9 cellular contexts compared by ENCODE assay signal in genomic region chrX:23952984-23953907, GRCh38. TPM values are rescaled to one million over a fixed set of nuclear protein-coding genes. Genes with fewer than 3 reads are reported as not detected.
DNase-seq lines count a peak whose midpoint lies in the region; ATAC-seq and TF ChIP-seq lines count a peak whose summit lies in the region.
"Had no signal": no experiment of that assay in that cellular context is flagged by ENCODE, and none has a peak within 500 bp of the region (broad histone marks: within the 10 kb centered on the region; RNA-seq: fewer than 3 reads in every experiment).

No MANE protein-coding gene starts in this region.

- TF ChIP-seq POLR2A in uterus (IDR thresholded peaks at IDR 0.05), result no peak

- intact Hi-C loops in uterus (cut with DNase I; ENCODE audit: low total_unique reads), result no loop called here
- intact Hi-C loops in sciatic nerve (cut with DNase I), result no loop called here

- no peaks in the 10 kb centered on the region for H3K36me3 ChIP-seq in uterus
- H3K36me3 ChIP-seq: HAP-1 had no signal

- peak; percentile 93 for ATAC-seq in GM19467 (IDR thresholded peaks at IDR 0.05; ENCODE audit: unreplicated experiment)
- peak; percentile 90 for ATAC-seq in HG03469 (IDR thresholded peaks at IDR 0.05; ENCODE audit: unreplicated experiment)
- no peak for ATAC-seq in sciatic nerve

- peak overlapping the region; percentile 98 for H3K27ac Mint-ChIP-seq in T-helper 2 cell treated with Interferon-gamma antibody and Interleukin-4, amounts not matched to agents 5 μg/mL and 100 μg/mL, for 36 hours

- TF ChIP-seq CTCF in coronary artery (IDR thresholded peaks at IDR 0.05) (no peak), uterus (IDR thresholded peaks at IDR 0.05) (no peak)

- peaks cover 19% of the 10 kb centered on the region for H3K4me1 Mint-ChIP-seq in T-helper 2 cell treated with Interferon-gamma antibody and Interleukin-4, amounts not matched to agents 5 μg/mL and 100 μg/mL, for 36 hours (ENCODE audit: low read depth)

- no peaks in the 10 kb centered on the region for H3K9me3 ChIP-seq in uterus
- H3K9me3 ChIP-seq: HAP-1 had no signal

- H3K9me3 Mint-ChIP-seq in T-helper 2 cell treated with Interferon-gamma antibody and Interleukin-4, amounts not matched to agents 5 μg/mL and 100 μg/mL, for 36 hours, result no peaks in the 10 kb centered on the region

- H3K36me3 Mint-ChIP-seq in T-helper 2 cell treated with Interferon-gamma antibody and Interleukin-4, amounts not matched to agents 5 μg/mL and 100 μg/mL, for 36 hours (ENCODE audit: low read depth), result peaks cover 2% of the 10 kb centered on the region

- H3K4me3 ChIP-seq in coronary artery (peak overlapping the region; percentile 2), uterus (no peak overlapping the region)
- H3K4me3 ChIP-seq: HAP-1 had no signal

- DNase-seq in COR-L47 (lab: John Stamatoyannopoulos, UW) (peak; percentile 19), coronary artery (ENCODE audit: low spot score) (no peak), uterus (no peak), sciatic nerve (ENCODE audit: low spot score) (no peak)
- peak; percentile 51 for DNase-seq in T-helper 2 cell treated with Interferon-gamma antibody and Interleukin-4, amounts not matched to agents 5 μg/mL and 100 μg/mL, for 36 hours (ENCODE audit: low spot score)
- peak; percentile 1 to 2 for DNase-seq in stimulated activated CD4-positive, alpha-beta T cell treated with anti-CD3 and anti-CD28 coated beads, Interleukin-15, amount 100 ng/mL, for 1 hour (ENCODE audit: low read depth in 1 of 2, low spot score in 1 of 2)

- no peaks in the 10 kb centered on the region for H3K4me1 ChIP-seq in uterus

- peaks cover 0 to 4% of the 10 kb centered on the region in 2 donors for H3K27me3 ChIP-seq in uterus

- peak overlapping the region; percentile 94 for H3K4me3 Mint-ChIP-seq in T-helper 2 cell treated with Interferon-gamma antibody and Interleukin-4, amounts not matched to agents 5 μg/mL and 100 μg/mL, for 36 hours

- H3K27me3 Mint-ChIP-seq in T-helper 2 cell treated with Interferon-gamma antibody and Interleukin-4, amounts not matched to agents 5 μg/mL and 100 μg/mL, for 36 hours (ENCODE audit: low read depth), result no peaks in the 10 kb centered on the region

- H3K27ac ChIP-seq in coronary artery, result peak overlapping the region in 1 of 2 donors; percentile 36
- H3K27ac ChIP-seq in uterus, result no peak overlapping the region

RNA-seq across cellular contexts. Expression of gene CXorf58, which starts 45.4 kb away (rescaled TPM):
- under 1 TPM in 2 of 4 donors, not detected in 2; 0.14 to 0.29 TPM for total RNA-seq in uterus
- not detected for total RNA-seq in sciatic nerve

RNA-seq across cellular contexts. Expression of gene APOO, which starts 45.5 kb away (rescaled TPM):
- total RNA-seq in uterus, result 10 to 100 TPM in 3 of 4 donors, 1 to 10 TPM in 1; 2.0 to 21.9 (median 11.2) TPM
- 38.6 TPM for total RNA-seq in sciatic nerve

Comparison
In these comparisons a context has a peak if more than half of its experiments do, and no peak if none do; other contexts are left out.
1. DNase-seq: peak in COR-L47 (single experiment), T-helper 2 cell treated with Interferon-gamma antibody and Interleukin-4, amounts not matched to agents 5 μg/mL and 100 μg/mL, for 36 hours (single experiment) and stimulated activated CD4-positive, alpha-beta T cell treated with anti-CD3 and anti-CD28 coated beads, Interleukin-15, amount 100 ng/mL, for 1 hour (2 of 2); none in coronary artery (single experiment), uterus (0 of 2) and sciatic nerve (single experiment).